In genomic region chr10:72625276-72625607, GRCh38 we compare ENCODE assay signal across 8 cellular contexts. TPM values are rescaled to one million over a fixed set of nuclear protein-coding genes. Genes with fewer than 3 reads are reported as not detected.
DNase-seq lines count a peak whose midpoint lies in the region; ATAC-seq, FAIRE-seq and TF ChIP-seq lines count a peak whose summit lies in the region.

No MANE protein-coding gene starts in this region.

- in situ Hi-C loops in HepG2 (cut with HindIII; ENCODE audit: extremely low pct_ligation_motif_present, low pct_unique_long_range_greater_than_20kb) = no loop called here
- in situ Hi-C loops in transverse colon (cut with MboI; ENCODE audit: low pct_ligation_motif_present in 1 of 4, low pct_unique_long_range_greater_than_20kb in 1 of 4, low sequenced_read_pairs in 3 of 4) = no loop called here

- TF ChIP-seq POLR2A in HepG2 (IDR thresholded peaks at IDR 0.05; ENCODE audit: insufficient read depth in 1 of 2, low read depth in 2 of 2, low read length in 2 of 2) (no peak), transverse colon (IDR thresholded peaks at IDR 0.05) (no peak)

- H3K4me3 ChIP-seq in HepG2 (replicated peaks in 1 of 3; ENCODE audit: insufficient read depth in 1 of 3, low read depth in 2 of 3, low read length in 3 of 3) = peak overlapping the region; percentile 92 to 98 (median 93)
- peak overlapping the region; percentile 73 to 98 (median 86) for H3K4me3 ChIP-seq in transverse colon

- no peak overlapping the region for H2AFZ ChIP-seq in HepG2 (ENCODE audit: low read length)

- H3K27ac ChIP-seq in angular gyrus (ENCODE audit: low read depth, low read length) (peak overlapping the region; percentile 76), HepG2 (ENCODE audit: extremely low read length, insufficient read depth, low read length) (peak overlapping the region; percentile 63), transverse colon (peak overlapping the region; percentile 88 to 90 (median 89))

- POLR2A ChIA-PET in HepG2 (lab: Yijun Ruan, JAX) = interaction anchor here (0.7 to 1.6 kb wide), 4 partner anchors 9 to 66 kb away, joined by 3 to 8 read pairs (median 4); partner anchors contain the start of gene MCU

- ATAC-seq in activated T-cell treated with anti-CD3 and anti-CD28 coated beads, Interleukin-2, amount 50 U/mL, for 4 hours = no peak
- ATAC-seq in HepG2 (peak; percentile 34), GM18502 (IDR thresholded peaks at IDR 0.05; ENCODE audit: poor library complexity, unreplicated experiment) (no peak)

- peak overlapping the region; percentile 69 for H3K4me2 ChIP-seq in HepG2 (ENCODE audit: low read depth, low read length)

- no peak for TF ChIP-seq RAD21 in HepG2 (CRISPR knock-in tag; IDR thresholded peaks at IDR 0.05)

- H3K9me3 Mint-ChIP-seq in activated T-cell treated with anti-CD3 and anti-CD28 coated beads, Interleukin-2, amount 50 U/mL, for 4 hours = no peaks in the 10 kb centered on the region

- 0% methylated on average over 10 of the region's 10 CpGs for WGBS in HepG2 (ENCODE audit: low lambda C conversion rate)
- WGBS in transverse colon (ENCODE audit: low coverage in 1 of 2), 2 donors = 1% methylated on average over 10 of the region's 10 CpGs

- peak overlapping the region; percentile 99 for H3K4me3 Mint-ChIP-seq in activated T-cell treated with anti-CD3 and anti-CD28 coated beads, Interleukin-2, amount 50 U/mL, for 4 hours

- H3K27me3 Mint-ChIP-seq in activated T-cell treated with anti-CD3 and anti-CD28 coated beads, Interleukin-2, amount 50 U/mL, for 4 hours (ENCODE audit: low read depth) = no peaks in the 10 kb centered on the region

- H3K27me3 ChIP-seq in HepG2 (ENCODE audit: control insufficient read depth in 1 of 2, insufficient read depth in 2 of 2, low read length in 2 of 2) = no peaks in the 10 kb centered on the region; a peak in 1 of 5 replicates
- H3K27me3 ChIP-seq in transverse colon = no peaks in the 10 kb centered on the region

- peaks cover 7% of the 10 kb centered on the region for H3K4me1 Mint-ChIP-seq in activated T-cell treated with anti-CD3 and anti-CD28 coated beads, Interleukin-2, amount 50 U/mL, for 4 hours (ENCODE audit: low read depth)

- peaks cover 2% of the 10 kb centered on the region for H3K36me3 Mint-ChIP-seq in activated T-cell treated with anti-CD3 and anti-CD28 coated beads, Interleukin-2, amount 50 U/mL, for 4 hours (ENCODE audit: insufficient read depth)

- peaks cover 36% of the 10 kb centered on the region for H3K79me2 ChIP-seq in HepG2 (ENCODE audit: insufficient read depth, low read length)

- DNase-seq in activated T-cell treated with anti-CD3 and anti-CD28 coated beads, Interleukin-2, amount 50 U/mL, for 4 hours = no peak
- DNase-seq in activated T-cell treated with anti-CD3 and anti-CD28 coated beads, Interleukin-2, amount 50 U/mL, for 1 hour = no peak
- DNase-seq in HepG2 (ENCODE audit: low spot score) (no peak), transverse colon (no peak), HCEC 1CT (no peak), NCI-H1048 (lab: John Stamatoyannopoulos, UW) (no peak)

- H3K9me3 ChIP-seq in HepG2 (ENCODE audit: low read length) = no peaks in the 10 kb centered on the region
- no peaks in the 10 kb centered on the region for H3K9me3 ChIP-seq in transverse colon

- intact Hi-C loops in HepG2 (cut with micrococcal nuclease; ENCODE audit: unreplicated experiment) = no loop called here
- intact Hi-C loops in transverse colon (cut with DNase I; ENCODE audit: low total_unique reads) = loop anchor here (10.0 kb wide), 2 partner anchors 70 to 260 kb away; partner anchors contain the start of gene MCU

- no TSS peak for BruUV-seq in HepG2 (replicated peaks; lab: Mats Ljungman, UMichigan)

- FAIRE-seq in HepG2 (lab: Jason Lieb, UNC) = no peak

- peaks cover 27% of the 10 kb centered on the region for H3K4me1 ChIP-seq in HepG2 (ENCODE audit: insufficient read depth, low read length)
- H3K4me1 ChIP-seq in transverse colon = peaks cover 5 to 20% (median 12%) of the 10 kb centered on the region in 4 donors

- TF ChIP-seq CTCF in HepG2 (CRISPR knock-in tag; IDR thresholded peaks at IDR 0.05) (no peak), transverse colon (IDR thresholded peaks at IDR 0.05) (no peak)

- H3K36me3 ChIP-seq in HepG2 (replicated peaks in 1 of 2; ENCODE audit: control insufficient read depth in 1 of 2, insufficient read depth in 2 of 2, low read length in 2 of 2) (no peaks in the 10 kb centered on the region), transverse colon (no peaks in the 10 kb centered on the region)

- TF ChIP-seq EP300 in HepG2 (IDR thresholded peaks at IDR 0.05; ENCODE audit: low read depth in 2 of 2, low read length in 2 of 2) (no peak), HepG2 (CRISPR knock-in tag; IDR thresholded peaks at IDR 0.05; ENCODE audit: borderline replicate concordance) (no peak), transverse colon (IDR thresholded peaks at IDR 0.05; ENCODE audit: low read depth) (no peak)

- CTCF ChIA-PET in HepG2 (lab: Yijun Ruan, JAX; ENCODE audit: low intra/inter-chr PET ratio, low total read pairs) = no interaction called here

- no peaks in the 10 kb centered on the region for H4K20me1 ChIP-seq in HepG2 (ENCODE audit: insufficient read depth, low read length)

- H3K9ac ChIP-seq in HepG2 (ENCODE audit: insufficient read depth, low read depth, low read length) = peak overlapping the region; percentile 81

TF ChIP-seq in HepG2, 621 proteins besides CTCF, POLR2A, EP300 and RAD21:
- TF ChIP-seq ZNF251 (CRISPR knock-in tag; IDR thresholded peaks at IDR 0.05) (no peak), FLYWCH1 (CRISPR knock-in tag; IDR thresholded peaks at IDR 0.05) (no peak), NAIF1 (CRISPR knock-in tag; IDR thresholded peaks at IDR 0.05; ENCODE audit: borderline replicate concordance) (0 out of 2 replicates have a peak, but pooled peaks have one; percentile 5)
- TF ChIP-seq, protein P1, sequence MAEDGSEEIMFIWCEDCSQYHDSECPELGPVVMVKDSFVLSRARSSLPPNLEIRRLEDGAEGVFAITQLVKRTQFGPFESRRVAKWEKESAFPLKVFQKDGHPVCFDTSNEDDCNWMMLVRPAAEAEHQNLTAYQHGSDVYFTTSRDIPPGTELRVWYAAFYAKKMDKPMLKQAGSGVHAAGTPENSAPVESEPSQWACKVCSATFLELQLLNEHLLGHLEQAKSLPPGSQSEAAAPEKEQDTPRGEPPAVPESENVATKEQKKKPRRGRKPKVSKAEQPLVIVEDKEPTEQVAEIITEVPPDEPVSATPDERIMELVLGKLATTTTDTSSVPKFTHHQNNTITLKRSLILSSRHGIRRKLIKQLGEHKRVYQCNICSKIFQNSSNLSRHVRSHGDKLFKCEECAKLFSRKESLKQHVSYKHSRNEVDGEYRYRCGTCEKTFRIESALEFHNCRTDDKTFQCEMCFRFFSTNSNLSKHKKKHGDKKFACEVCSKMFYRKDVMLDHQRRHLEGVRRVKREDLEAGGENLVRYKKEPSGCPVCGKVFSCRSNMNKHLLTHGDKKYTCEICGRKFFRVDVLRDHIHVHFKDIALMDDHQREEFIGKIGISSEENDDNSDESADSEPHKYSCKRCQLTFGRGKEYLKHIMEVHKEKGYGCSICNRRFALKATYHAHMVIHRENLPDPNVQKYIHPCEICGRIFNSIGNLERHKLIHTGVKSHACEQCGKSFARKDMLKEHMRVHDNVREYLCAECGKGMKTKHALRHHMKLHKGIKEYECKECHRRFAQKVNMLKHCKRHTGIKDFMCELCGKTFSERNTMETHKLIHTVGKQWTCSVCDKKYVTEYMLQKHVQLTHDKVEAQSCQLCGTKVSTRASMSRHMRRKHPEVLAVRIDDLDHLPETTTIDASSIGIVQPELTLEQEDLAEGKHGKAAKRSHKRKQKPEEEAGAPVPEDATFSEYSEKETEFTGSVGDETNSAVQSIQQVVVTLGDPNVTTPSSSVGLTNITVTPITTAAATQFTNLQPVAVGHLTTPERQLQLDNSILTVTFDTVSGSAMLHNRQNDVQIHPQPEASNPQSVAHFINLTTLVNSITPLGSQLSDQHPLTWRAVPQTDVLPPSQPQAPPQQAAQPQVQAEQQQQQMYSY (CRISPR knock-in tag; IDR thresholded peaks at IDR 0.05) = peak; percentile 92

RNA-seq across cellular contexts. Expression of gene MICU1, which starts 0.6 kb away (rescaled TPM):
- total RNA-seq in activated T-cell treated with anti-CD3 and anti-CD28 coated beads, Interleukin-2, amount 50 U/mL, for 4 hours = 10 to 100 TPM; 30.3 to 37.3 (median 36.4) TPM
- total RNA-seq in HepG2 (2016; rRNA removed; fragmentation: Illumina TruSeq; extraction: Trizol) (56.1 and 70.3 TPM in 2 replicates), transverse colon (10 to 100 TPM; 25.1 to 41.1 (median 34.9) TPM)
- 11.5 and 13.8 TPM in 2 replicates for total RNA-seq in HepG2 (2016; cell fraction: cytosol; rRNA removed; fragmentation: Illumina TruSeq; extraction: Trizol; ENCODE audit: low read depth)
- total RNA-seq in HepG2 (2016; cell fraction: insoluble cytoplasmic fraction; rRNA removed; fragmentation: Illumina TruSeq; extraction: Trizol) = 53.2 and 64.7 TPM in 2 replicates
- total RNA-seq in HepG2 (2016; cell fraction: membrane; rRNA removed; fragmentation: Illumina TruSeq; extraction: Trizol) = 24.0 and 26.1 TPM in 2 replicates
- 34.2 and 41.8 TPM in 2 replicates for total RNA-seq in HepG2 (2016; cell fraction: nucleus; rRNA removed; fragmentation: Illumina TruSeq; extraction: Trizol)
- 32.5 and 35.2 TPM in 2 replicates for polyA plus RNA-seq in HepG2 (2011; rRNA removed)
- polyA plus RNA-seq in HepG2 (2011; cell fraction: cytosol; rRNA removed) = 28.3 and 35.6 TPM in 2 replicates
- 15.9 and 21.5 TPM in 2 replicates for polyA plus RNA-seq in HepG2 (2011; cell fraction: nucleus; rRNA removed)
- polyA plus RNA-seq in HepG2 (2012) = 41.4 and 61.9 TPM in 2 replicates
- polyA plus RNA-seq in HepG2 (2016; cell fraction: cytosol; fragmentation: Illumina TruSeq; extraction: Trizol; ENCODE audit: low read depth) = 9.9 and 13.3 TPM in 2 replicates
- 65.0 and 70.1 TPM in 2 replicates for polyA plus RNA-seq in HepG2 (2016; cell fraction: insoluble cytoplasmic fraction; fragmentation: Illumina TruSeq; extraction: Trizol; ENCODE audit: low read depth)
- polyA plus RNA-seq in HepG2 (2016; cell fraction: membrane; fragmentation: Illumina TruSeq; extraction: Trizol; ENCODE audit: low read depth) = 24.5 and 25.1 TPM in 2 replicates
- 32.3 and 34.1 TPM in 2 replicates for polyA plus RNA-seq in HepG2 (2016; cell fraction: nucleus; fragmentation: Illumina TruSeq; extraction: Trizol; ENCODE audit: insufficient read depth, low read depth)
- polyA minus RNA-seq in HepG2 (2011; rRNA and poly(A)+ RNA removed; ENCODE audit: low replicate concordance) = 43.1 and 46.3 TPM in 2 replicates
- 17.9 and 20.9 TPM in 2 replicates for polyA minus RNA-seq in HepG2 (2011; cell fraction: cytosol; rRNA and poly(A)+ RNA removed)
- 39.0 and 39.1 TPM in 2 replicates for polyA minus RNA-seq in HepG2 (2011; cell fraction: nucleus; rRNA and poly(A)+ RNA removed)
